In genomic region chr5:132479073-132479811, GRCh38 we compare ENCODE assay signal across 11 cellular contexts. TPM values are rescaled to one million over a fixed set of nuclear protein-coding genes. Genes with fewer than 3 reads are reported as not detected.
DNase-seq lines count a peak whose midpoint lies in the region; ATAC-seq and TF ChIP-seq lines count a peak whose summit lies in the region.
"Had no signal": no experiment of that assay in that cellular context is flagged by ENCODE, and none has a peak within 500 bp of the region (broad histone marks: within the 10 kb centered on the region; RNA-seq: fewer than 3 reads in every experiment).

No MANE protein-coding gene starts in this region.

- no peaks in the 10 kb centered on the region for H3F3A ChIP-seq in smooth muscle cell (ENCODE audit: low read depth)

- no peaks in the 10 kb centered on the region for H3K27me3 ChIP-seq in CD4-positive, alpha-beta memory T cell (ENCODE audit: insufficient read depth, low read length)
- H3K27me3 ChIP-seq in smooth muscle cell (ENCODE audit: low read depth) = no peaks in the 10 kb centered on the region

- intact Hi-C loops in CD4-positive, alpha-beta memory T cell (cut with micrococcal nuclease) = no loop called here

- no peak overlapping the region for H3K4me3 ChIP-seq in CD4-positive, alpha-beta memory T cell (ENCODE audit: low read length in 2 of 2)
- no peak overlapping the region for H3K4me3 ChIP-seq in smooth muscle cell
- H3K4me3 ChIP-seq: lung had no signal

- H3K9me3 Mint-ChIP-seq in CD4-positive, alpha-beta memory T cell = peaks cover 0 to 2% (median 0%) of the 10 kb centered on the region in 8 donors
- peaks cover 0 to 1% (median 0%) of the 10 kb centered on the region in 6 donors for H3K9me3 Mint-ChIP-seq in immature natural killer cell

- H3K27ac Mint-ChIP-seq in CD4-positive, alpha-beta memory T cell = peak overlapping the region; percentile 82 to 97 (median 90)
- peak overlapping the region; percentile 98 to 100 (median 98) for H3K27ac Mint-ChIP-seq in immature natural killer cell

- peaks cover 39 to 94% (median 69%) of the 10 kb centered on the region in 4 donors for H3K4me1 Mint-ChIP-seq in CD4-positive, alpha-beta memory T cell
- H3K4me1 Mint-ChIP-seq in immature natural killer cell = peaks cover 93% of the 10 kb centered on the region in 2 donors

- peak overlapping the region in 2 of 8 donors; percentile 9 to 44 for H3K4me3 Mint-ChIP-seq in CD4-positive, alpha-beta memory T cell
- H3K4me3 Mint-ChIP-seq in immature natural killer cell = peak overlapping the region; percentile 22 to 55 (median 51)

- no peaks in the 10 kb centered on the region for H3K79me2 ChIP-seq in smooth muscle cell (ENCODE audit: low read depth)

- no peaks in the 10 kb centered on the region for H3K9me3 ChIP-seq in CD4-positive, alpha-beta memory T cell (ENCODE audit: control insufficient read depth in 1 of 2, low read length in 2 of 2)
- H3K9me3 ChIP-seq in smooth muscle cell (replicated peaks; ENCODE audit: low read depth) = no peaks in the 10 kb centered on the region

- H3K36me3 Mint-ChIP-seq in CD4-positive, alpha-beta memory T cell = peaks cover 12 to 62% of the 10 kb centered on the region in 2 donors
- peaks cover 11 to 26% (median 12%) of the 10 kb centered on the region in 3 donors for H3K36me3 Mint-ChIP-seq in immature natural killer cell

- H3K27me3 Mint-ChIP-seq in CD4-positive, alpha-beta memory T cell = no peaks in the 10 kb centered on the region
- peaks cover 74 to 93% (median 93%) of the 10 kb centered on the region in 3 donors for H3K27me3 Mint-ChIP-seq in immature natural killer cell (ENCODE audit: low read depth in 3 of 3)

- no peak for TF ChIP-seq CTCF in smooth muscle cell (IDR thresholded peaks at IDR 0.05; ENCODE audit: borderline replicate concordance, insufficient read depth, poor library complexity, severe bottlenecking)

- no peak overlapping the region for H3K9ac ChIP-seq in smooth muscle cell (ENCODE audit: low read depth)

- H3K27ac ChIP-seq in CD4-positive, alpha-beta memory T cell (ENCODE audit: low read depth, low read length) = peak overlapping the region; percentile 37
- H3K27ac ChIP-seq in smooth muscle cell (ENCODE audit: low read depth) = no peak overlapping the region

- peaks cover 17% of the 10 kb centered on the region for H3K36me3 ChIP-seq in CD4-positive, alpha-beta memory T cell (ENCODE audit: insufficient read depth, low read length)
- no peaks in the 10 kb centered on the region for H3K36me3 ChIP-seq in smooth muscle cell (ENCODE audit: low read depth)

- CTCF ChIA-PET in CD4-positive, alpha-beta memory T cell (lab: Charles Lee; ENCODE audit: partially characterized antibody) = interaction anchor here (0.9 to 7.9 kb wide), 22 partner anchors 10 to 97 kb away, joined by 3 to 76 read pairs (median 8); partner anchors contain the start of gene IRF1

- H3K4me2 ChIP-seq in smooth muscle cell = no peak overlapping the region

- ATAC-seq in GM19452 (IDR thresholded peaks at IDR 0.05; ENCODE audit: unreplicated experiment) (peak; percentile 58), HG03439 (IDR thresholded peaks at IDR 0.05; ENCODE audit: unreplicated experiment) (no peak)

- peaks cover 92% of the 10 kb centered on the region for H3K4me1 ChIP-seq in CD4-positive, alpha-beta memory T cell (ENCODE audit: insufficient read depth, low read length)
- H3K4me1 ChIP-seq in smooth muscle cell (ENCODE audit: low read depth) = no peaks in the 10 kb centered on the region

- H4K20me1 ChIP-seq in smooth muscle cell (ENCODE audit: low read depth) = no peaks in the 10 kb centered on the region

- H2AFZ ChIP-seq in smooth muscle cell (ENCODE audit: low read depth) = no peak overlapping the region

- POLR2A ChIA-PET in CD4-positive, alpha-beta memory T cell (lab: Charles Lee; ENCODE audit: partially characterized antibody) = interaction anchor here (1.1 to 35.0 kb wide), 17 partner anchors 6 to 93 kb away, joined by 3 to 1580 read pairs (median 24); partner anchors contain the start of gene IRF1

- DNase-seq in CD4-positive, alpha-beta memory T cell = peak in 4 of 5 donors; percentile 24 to 39 (median 30)
- DNase-seq in M059J (ENCODE audit: low read depth) = peak; percentile 39
- DNase-seq in immature natural killer cell = peak; percentile 42 to 55 (median 46)
- DNase-seq in pons (ENCODE audit: low spot score) = no peak
- no peak for DNase-seq in Kasumi-1 (lab: John Stamatoyannopoulos, UW)
- DNase-seq in smooth muscle cell (lab: John Stamatoyannopoulos, UW; ENCODE audit: unreplicated experiment) = no peak
- DNase-seq: activated CD4-positive, CD25-positive, alpha-beta regulatory T cell treated with anti-CD3 and anti-CD28 coated beads, Interleukin-2, amount 50 U/mL, for 72 hours; NCI-H446 had no signal

- 95% methylated on average over 3 of the region's 3 CpGs for WGBS in smooth muscle cell (ENCODE audit: low lambda C conversion rate)

RNA-seq across cellular contexts. Expression of gene IRF1, which starts 11.3 kb away (rescaled TPM):
- 100 to 1,000 TPM; 192 to 202 TPM for total RNA-seq in CD4-positive, alpha-beta memory T cell
- 100 to 1,000 TPM; 192 to 237 TPM for polyA plus RNA-seq in CD4-positive, alpha-beta memory T cell
- total RNA-seq in M059J (2014; rRNA removed; shearing (Covaris generic)) = 31.7 and 36.1 TPM in 2 replicates
- polyA plus RNA-seq in immature natural killer cell (100 to 1,000 TPM; 349 to 460 (median 371) TPM), smooth muscle cell (19.1 and 25.5 TPM in 2 replicates)
- total RNA-seq in smooth muscle cell = 15.7 and 18.0 TPM in 2 replicates

Comparison
In these comparisons a context has a peak if more than half of its experiments do, and no peak if none do; other contexts are left out.
1. DNase-seq: peak in CD4-positive, alpha-beta memory T cell (4 of 5), M059J (single experiment) and immature natural killer cell (3 of 3); none in pons (single experiment), Kasumi-1 (0 of 2) and smooth muscle cell (single experiment).